Comparison of ENCODE assay signal across 1 cellular context in genomic region chr14:75176142-75176820, GRCh38.
A peak's percentile ranks its signal among the peaks of the same experiment; 100 is the strongest.
TF ChIP-seq lines count a peak whose summit lies in the region.

Gene TMED10, minus strand, starts transcription at chr14:75176612. Its CDS starts 33 bp downstream, at chr14:75176579.

TF ChIP-seq in HepG2, 621 proteins besides CTCF, POLR2A, EP300 and RAD21 (continued from another document and continues in another):
- TF ChIP-seq ZNF281 (CRISPR knock-in tag; IDR thresholded peaks at IDR 0.05; ENCODE audit: borderline replicate concordance) (peak; percentile 42; the same call in 1 of the 2 replicates), ARID4A (CRISPR knock-in tag; IDR thresholded peaks at IDR 0.05; ENCODE audit: borderline replicate concordance) (peak; percentile 92), YEATS4 (CRISPR knock-in tag; IDR thresholded peaks at IDR 0.05; ENCODE audit: borderline replicate concordance) (peak; percentile 97), ZNF296 (CRISPR knock-in tag; conservative IDR thresholded peaks at IDR 0.05) (peak; percentile 84; the same call in 1 of the 2 replicates), CCDC6 (CRISPR knock-in tag; IDR thresholded peaks at IDR 0.05) (0 out of 2 replicates have a peak, but pooled peaks have one; percentile 45), ARNTL (CRISPR knock-in tag; IDR thresholded peaks at IDR 0.05) (peak; percentile 38; the same call in 1 of the 2 replicates), SRY (CRISPR knock-in tag; IDR thresholded peaks at IDR 0.05) (peak; percentile 95), KDM6A (CRISPR knock-in tag; IDR thresholded peaks at IDR 0.05; ENCODE audit: low read depth) (no peak), ZNF264 (CRISPR knock-in tag; IDR thresholded peaks at IDR 0.05) (peak; percentile 76; the same call in 1 of the 2 replicates), CEBPG (CRISPR knock-in tag; IDR thresholded peaks at IDR 0.05) (peak; percentile 43), ZNF710 (CRISPR knock-in tag; IDR thresholded peaks at IDR 0.05; ENCODE audit: borderline replicate concordance) (peak; percentile 60), GFI1 (CRISPR knock-in tag; IDR thresholded peaks at IDR 0.05; ENCODE audit: borderline replicate concordance) (peak; percentile 54; the same call in 1 of the 2 replicates), ZBTB7B (CRISPR knock-in tag; IDR thresholded peaks at IDR 0.05) (peak; percentile 25; the same call in 1 of the 2 replicates), KMT2B (CRISPR knock-in tag; IDR thresholded peaks at IDR 0.05) (peak; percentile 85), ZNF891 (CRISPR knock-in tag; IDR thresholded peaks at IDR 0.05) (peak; percentile 95; the same call in 1 of the 2 replicates), HCFC1 (IDR thresholded peaks at IDR 0.05; ENCODE audit: low read depth, low read length) (peak; percentile 84), ZNF460 (CRISPR knock-in tag; IDR thresholded peaks at IDR 0.05; ENCODE audit: borderline replicate concordance) (no peak), SAP130 (CRISPR knock-in tag; IDR thresholded peaks at IDR 0.05; ENCODE audit: low read depth) (peak; percentile 89), ATF7 (IDR thresholded peaks at IDR 0.05) (no peak), ATF7 (CRISPR knock-in tag; IDR thresholded peaks at IDR 0.05) (0 out of 2 replicates have a peak, but pooled peaks have one; percentile 30), ZKSCAN1 (IDR thresholded peaks at IDR 0.05; ENCODE audit: low read length) (no peak), HOXA9 (CRISPR knock-in tag; IDR thresholded peaks at IDR 0.05; ENCODE audit: borderline replicate concordance) (0 out of 2 replicates have a peak, but pooled peaks have one; percentile 41), NFAT5 (CRISPR knock-in tag; IDR thresholded peaks at IDR 0.05) (peak; percentile 71; the same call in 1 of the 2 replicates), ZFP37 (CRISPR knock-in tag; IDR thresholded peaks at IDR 0.05; ENCODE audit: borderline replicate concordance) (peak; percentile 84), ZNF550 (CRISPR knock-in tag; IDR thresholded peaks at IDR 0.05; ENCODE audit: borderline replicate concordance) (peak; percentile 73; the same call in 1 of the 2 replicates), STAT5B (CRISPR knock-in tag; IDR thresholded peaks at IDR 0.05) (no peak), PHF20 (CRISPR knock-in tag; IDR thresholded peaks at IDR 0.05) (peak; percentile 81), ZNF776 (CRISPR knock-in tag; IDR thresholded peaks at IDR 0.05) (0 out of 2 replicates have a peak, but pooled peaks have one; percentile 86)
- TF ChIP-seq, protein P1, sequence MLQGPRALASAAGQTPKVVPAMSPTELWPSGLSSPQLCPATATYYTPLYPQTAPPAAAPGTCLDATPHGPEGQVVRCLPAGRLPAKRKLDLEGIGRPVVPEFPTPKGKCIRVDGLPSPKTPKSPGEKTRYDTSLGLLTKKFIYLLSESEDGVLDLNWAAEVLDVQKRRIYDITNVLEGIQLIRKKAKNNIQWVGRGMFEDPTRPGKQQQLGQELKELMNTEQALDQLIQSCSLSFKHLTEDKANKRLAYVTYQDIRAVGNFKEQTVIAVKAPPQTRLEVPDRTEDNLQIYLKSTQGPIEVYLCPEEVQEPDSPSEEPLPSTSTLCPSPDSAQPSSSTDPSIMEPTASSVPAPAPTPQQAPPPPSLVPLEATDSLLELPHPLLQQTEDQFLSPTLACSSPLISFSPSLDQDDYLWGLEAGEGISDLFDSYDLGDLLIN (CRISPR knock-in tag; IDR thresholded peaks at IDR 0.05; ENCODE audit: borderline replicate concordance) = peak; percentile 89; the same call in 1 of the 2 replicates
- TF ChIP-seq, protein P2, sequence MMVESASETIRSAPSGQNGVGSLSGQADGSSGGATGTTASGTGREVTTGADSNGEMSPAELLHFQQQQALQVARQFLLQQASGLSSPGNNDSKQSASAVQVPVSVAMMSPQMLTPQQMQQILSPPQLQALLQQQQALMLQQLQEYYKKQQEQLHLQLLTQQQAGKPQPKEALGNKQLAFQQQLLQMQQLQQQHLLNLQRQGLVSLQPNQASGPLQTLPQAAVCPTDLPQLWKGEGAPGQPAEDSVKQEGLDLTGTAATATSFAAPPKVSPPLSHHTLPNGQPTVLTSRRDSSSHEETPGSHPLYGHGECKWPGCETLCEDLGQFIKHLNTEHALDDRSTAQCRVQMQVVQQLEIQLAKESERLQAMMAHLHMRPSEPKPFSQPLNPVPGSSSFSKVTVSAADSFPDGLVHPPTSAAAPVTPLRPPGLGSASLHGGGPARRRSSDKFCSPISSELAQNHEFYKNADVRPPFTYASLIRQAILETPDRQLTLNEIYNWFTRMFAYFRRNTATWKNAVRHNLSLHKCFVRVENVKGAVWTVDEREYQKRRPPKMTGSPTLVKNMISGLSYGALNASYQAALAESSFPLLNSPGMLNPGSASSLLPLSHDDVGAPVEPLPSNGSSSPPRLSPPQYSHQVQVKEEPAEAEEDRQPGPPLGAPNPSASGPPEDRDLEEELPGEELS (CRISPR knock-in tag; IDR thresholded peaks at IDR 0.05) = peak; percentile 32; the same call in 1 of the 2 replicates
- TF ChIP-seq, protein P3, sequence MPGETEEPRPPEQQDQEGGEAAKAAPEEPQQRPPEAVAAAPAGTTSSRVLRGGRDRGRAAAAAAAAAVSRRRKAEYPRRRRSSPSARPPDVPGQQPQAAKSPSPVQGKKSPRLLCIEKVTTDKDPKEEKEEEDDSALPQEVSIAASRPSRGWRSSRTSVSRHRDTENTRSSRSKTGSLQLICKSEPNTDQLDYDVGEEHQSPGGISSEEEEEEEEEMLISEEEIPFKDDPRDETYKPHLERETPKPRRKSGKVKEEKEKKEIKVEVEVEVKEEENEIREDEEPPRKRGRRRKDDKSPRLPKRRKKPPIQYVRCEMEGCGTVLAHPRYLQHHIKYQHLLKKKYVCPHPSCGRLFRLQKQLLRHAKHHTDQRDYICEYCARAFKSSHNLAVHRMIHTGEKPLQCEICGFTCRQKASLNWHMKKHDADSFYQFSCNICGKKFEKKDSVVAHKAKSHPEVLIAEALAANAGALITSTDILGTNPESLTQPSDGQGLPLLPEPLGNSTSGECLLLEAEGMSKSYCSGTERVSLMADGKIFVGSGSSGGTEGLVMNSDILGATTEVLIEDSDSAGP (CRISPR knock-in tag; IDR thresholded peaks at IDR 0.05; ENCODE audit: borderline replicate concordance) = peak; percentile 96
- TF ChIP-seq, protein P4, sequence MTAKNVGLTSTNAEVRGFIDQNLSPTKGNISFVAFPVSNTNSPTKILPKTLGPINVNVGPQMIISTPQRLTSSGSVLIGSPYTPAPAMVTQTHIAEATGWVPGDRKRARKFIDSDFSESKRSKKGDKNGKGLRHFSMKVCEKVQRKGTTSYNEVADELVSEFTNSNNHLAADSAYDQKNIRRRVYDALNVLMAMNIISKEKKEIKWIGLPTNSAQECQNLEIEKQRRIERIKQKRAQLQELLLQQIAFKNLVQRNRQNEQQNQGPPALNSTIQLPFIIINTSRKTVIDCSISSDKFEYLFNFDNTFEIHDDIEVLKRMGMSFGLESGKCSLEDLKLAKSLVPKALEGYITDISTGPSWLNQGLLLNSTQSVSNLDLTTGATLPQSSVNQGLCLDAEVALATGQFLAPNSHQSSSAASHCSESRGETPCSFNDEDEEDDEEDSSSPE (CRISPR knock-in tag; IDR thresholded peaks at IDR 0.05) = peak; percentile 3; the same call in 1 of the 2 replicates
